1 cellular context compared by ENCODE assay signal in the genomic region with DNA sequence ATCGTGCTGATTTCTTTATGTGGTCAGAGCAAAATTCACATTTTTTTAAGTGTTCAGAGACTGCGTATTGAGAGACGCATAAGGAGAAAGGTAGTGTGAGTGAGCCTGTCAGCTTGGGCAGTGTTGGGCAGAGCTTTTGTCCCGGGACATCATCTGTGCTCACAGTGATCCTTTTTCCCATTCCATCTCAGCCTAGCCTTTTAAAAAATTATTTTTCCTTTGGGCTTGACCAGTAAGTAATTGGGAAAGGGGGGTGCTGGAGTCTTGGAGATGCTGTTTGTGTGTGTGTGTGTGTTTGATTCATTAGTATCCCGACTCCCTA.
TF ChIP-seq lines count a peak whose summit lies in the region.

No MANE protein-coding gene starts in this region.

TF ChIP-seq in WTC11, 78 proteins besides CTCF, POLR2A, EP300 and RAD21 (continued from another document):
- TF ChIP-seq, protein P1, sequence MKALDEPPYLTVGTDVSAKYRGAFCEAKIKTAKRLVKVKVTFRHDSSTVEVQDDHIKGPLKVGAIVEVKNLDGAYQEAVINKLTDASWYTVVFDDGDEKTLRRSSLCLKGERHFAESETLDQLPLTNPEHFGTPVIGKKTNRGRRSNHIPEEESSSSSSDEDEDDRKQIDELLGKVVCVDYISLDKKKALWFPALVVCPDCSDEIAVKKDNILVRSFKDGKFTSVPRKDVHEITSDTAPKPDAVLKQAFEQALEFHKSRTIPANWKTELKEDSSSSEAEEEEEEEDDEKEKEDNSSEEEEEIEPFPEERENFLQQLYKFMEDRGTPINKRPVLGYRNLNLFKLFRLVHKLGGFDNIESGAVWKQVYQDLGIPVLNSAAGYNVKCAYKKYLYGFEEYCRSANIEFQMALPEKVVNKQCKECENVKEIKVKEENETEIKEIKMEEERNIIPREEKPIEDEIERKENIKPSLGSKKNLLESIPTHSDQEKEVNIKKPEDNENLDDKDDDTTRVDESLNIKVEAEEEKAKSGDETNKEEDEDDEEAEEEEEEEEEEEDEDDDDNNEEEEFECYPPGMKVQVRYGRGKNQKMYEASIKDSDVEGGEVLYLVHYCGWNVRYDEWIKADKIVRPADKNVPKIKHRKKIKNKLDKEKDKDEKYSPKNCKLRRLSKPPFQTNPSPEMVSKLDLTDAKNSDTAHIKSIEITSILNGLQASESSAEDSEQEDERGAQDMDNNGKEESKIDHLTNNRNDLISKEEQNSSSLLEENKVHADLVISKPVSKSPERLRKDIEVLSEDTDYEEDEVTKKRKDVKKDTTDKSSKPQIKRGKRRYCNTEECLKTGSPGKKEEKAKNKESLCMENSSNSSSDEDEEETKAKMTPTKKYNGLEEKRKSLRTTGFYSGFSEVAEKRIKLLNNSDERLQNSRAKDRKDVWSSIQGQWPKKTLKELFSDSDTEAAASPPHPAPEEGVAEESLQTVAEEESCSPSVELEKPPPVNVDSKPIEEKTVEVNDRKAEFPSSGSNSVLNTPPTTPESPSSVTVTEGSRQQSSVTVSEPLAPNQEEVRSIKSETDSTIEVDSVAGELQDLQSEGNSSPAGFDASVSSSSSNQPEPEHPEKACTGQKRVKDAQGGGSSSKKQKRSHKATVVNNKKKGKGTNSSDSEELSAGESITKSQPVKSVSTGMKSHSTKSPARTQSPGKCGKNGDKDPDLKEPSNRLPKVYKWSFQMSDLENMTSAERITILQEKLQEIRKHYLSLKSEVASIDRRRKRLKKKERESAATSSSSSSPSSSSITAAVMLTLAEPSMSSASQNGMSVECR (CRISPR knock-in tag; IDR thresholded peaks at IDR 0.05; ENCODE audit: borderline replicate concordance), result no peak
- TF ChIP-seq FOXP1 (CRISPR knock-in tag; IDR thresholded peaks at IDR 0.05; ENCODE audit: borderline replicate concordance), result no peak
- TF ChIP-seq, protein P2, sequence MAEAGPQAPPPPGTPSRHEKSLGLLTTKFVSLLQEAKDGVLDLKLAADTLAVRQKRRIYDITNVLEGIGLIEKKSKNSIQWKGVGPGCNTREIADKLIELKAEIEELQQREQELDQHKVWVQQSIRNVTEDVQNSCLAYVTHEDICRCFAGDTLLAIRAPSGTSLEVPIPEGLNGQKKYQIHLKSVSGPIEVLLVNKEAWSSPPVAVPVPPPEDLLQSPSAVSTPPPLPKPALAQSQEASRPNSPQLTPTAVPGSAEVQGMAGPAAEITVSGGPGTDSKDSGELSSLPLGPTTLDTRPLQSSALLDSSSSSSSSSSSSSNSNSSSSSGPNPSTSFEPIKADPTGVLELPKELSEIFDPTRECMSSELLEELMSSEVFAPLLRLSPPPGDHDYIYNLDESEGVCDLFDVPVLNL (CRISPR knock-in tag; IDR thresholded peaks at IDR 0.05; ENCODE audit: borderline replicate concordance, low read depth), result no peak
TF ChIP-seq in WTC11: peak in this region for 0.
